9 cellular contexts compared by ENCODE assay signal in genomic region chr6:27608916-27609883, GRCh38.
A peak's percentile ranks its signal among the peaks of the same experiment; 100 is the strongest.
DNase-seq lines count a peak whose midpoint lies in the region; ATAC-seq and TF ChIP-seq lines count a peak whose summit lies in the region.
"Had no signal": no experiment of that assay in that cellular context is flagged by ENCODE, and none has a peak within 500 bp of the region (broad histone marks: within the 10 kb centered on the region; RNA-seq: fewer than 3 reads in every experiment).

No MANE protein-coding gene starts in this region.

- H3K27ac ChIP-seq in prostate gland: no peak overlapping the region
- no peak overlapping the region for H3K27ac ChIP-seq in effector memory CD4-positive, alpha-beta T cell (ENCODE audit: insufficient read depth, low read length, poor library complexity, severe bottlenecking)

- peaks cover 43 to 45% of the 10 kb centered on the region in 2 donors for H3K27me3 Mint-ChIP-seq in natural killer cell (ENCODE audit: low read depth in 2 of 2)
- H3K27me3 Mint-ChIP-seq in natural killer cell treated with Interleukin-12 subunit alpha and Interleukin-12 subunit beta and Interleukin-15 and Interleukin-18, amount 100 ng/mL, for 72 hours: peaks cover 31 to 51% of the 10 kb centered on the region in 2 donors

- TF ChIP-seq CTCF in natural killer cell (IDR thresholded peaks at IDR 0.05) (peak; percentile 26), prostate gland (IDR thresholded peaks at IDR 0.05) (peak in 3 of 4 experiments; percentile 29 to 38 (median 32))

- no peak overlapping the region for H3K4me3 ChIP-seq in prostate gland
- H3K4me3 ChIP-seq in effector memory CD4-positive, alpha-beta T cell (ENCODE audit: insufficient read depth, low read depth, low read length, poor library complexity, severe bottlenecking): no peak overlapping the region

- no peak for TF ChIP-seq POLR2A in prostate gland (IDR thresholded peaks at IDR 0.05)

- H3K9me3 ChIP-seq in prostate gland: no peaks in the 10 kb centered on the region
- H3K9me3 ChIP-seq in effector memory CD4-positive, alpha-beta T cell (ENCODE audit: control insufficient read depth, low read length): no peaks in the 10 kb centered on the region

- 54% methylated on average over 8 of the region's 8 CpGs for WGBS in prostate gland

- ATAC-seq in natural killer cell: no peak
- no peak for ATAC-seq in natural killer cell treated with Interleukin-12 subunit alpha and Interleukin-12 subunit beta and Interleukin-15 and Interleukin-18, amount 100 ng/mL, for 72 hours

- no peaks in the 10 kb centered on the region for H3K36me3 ChIP-seq in prostate gland
- no peaks in the 10 kb centered on the region for H3K36me3 ChIP-seq in effector memory CD4-positive, alpha-beta T cell (ENCODE audit: control insufficient read depth, insufficient read depth, low read length)

- no peak overlapping the region for H3K4me3 Mint-ChIP-seq in natural killer cell
- H3K4me3 Mint-ChIP-seq in natural killer cell treated with Interleukin-12 subunit alpha and Interleukin-12 subunit beta and Interleukin-15 and Interleukin-18, amount 100 ng/mL, for 72 hours: no peak overlapping the region
- H3K4me3 Mint-ChIP-seq: dendritic cell treated with granulocyte-macrophage colony-stimulating factor and Interleukin-4, amounts not matched to agents 40 ng/mL and 50 ng/mL, for 4 days had no signal

- H3K36me3 Mint-ChIP-seq in natural killer cell: peaks cover 12% of the 10 kb centered on the region
- no peaks in the 10 kb centered on the region for H3K36me3 Mint-ChIP-seq in natural killer cell treated with Interleukin-12 subunit alpha and Interleukin-12 subunit beta and Interleukin-15 and Interleukin-18, amount 100 ng/mL, for 72 hours

- peaks cover 0 to 2% of the 10 kb centered on the region in 2 donors for H3K9me3 Mint-ChIP-seq in natural killer cell
- H3K9me3 Mint-ChIP-seq in natural killer cell treated with Interleukin-12 subunit alpha and Interleukin-12 subunit beta and Interleukin-15 and Interleukin-18, amount 100 ng/mL, for 72 hours: no peaks in the 10 kb centered on the region
- H3K9me3 Mint-ChIP-seq: dendritic cell treated with granulocyte-macrophage colony-stimulating factor and Interleukin-4, amounts not matched to agents 40 ng/mL and 50 ng/mL, for 4 days had no signal

- DNase-seq in natural killer cell: no peak
- DNase-seq in natural killer cell treated with Interleukin-12 subunit alpha and Interleukin-12 subunit beta and Interleukin-15 and Interleukin-18, amount 100 ng/mL, for 72 hours (ENCODE audit: low spot score): no peak
- DNase-seq in NCI-H69 (lab: John Stamatoyannopoulos, UW): peak; percentile 66
- DNase-seq in dedifferentiated amniotic fluid mesenchymal stem cell (ENCODE audit: extremely low spot score): peak; percentile 15
- no peak for DNase-seq in prostate gland (ENCODE audit: low spot score)
- no peak for DNase-seq in HuH-7 (ENCODE audit: low spot score)
- DNase-seq in effector memory CD4-positive, alpha-beta T cell: no peak
- no peak for DNase-seq in activated naive CD4-positive, alpha-beta T cell treated with Interleukin-2 at 50 U/mL for 16 hours

- intact Hi-C loops in natural killer cell (cut with micrococcal nuclease) (no loop called here), prostate gland (cut with DNase I) (no loop called here)

- peaks cover 5 to 11% of the 10 kb centered on the region in 2 donors for H3K4me1 Mint-ChIP-seq in natural killer cell
- H3K4me1 Mint-ChIP-seq in natural killer cell treated with Interleukin-12 subunit alpha and Interleukin-12 subunit beta and Interleukin-15 and Interleukin-18, amount 100 ng/mL, for 72 hours (ENCODE audit: low read depth in 2 of 2): peaks cover 0 to 4% of the 10 kb centered on the region in 2 donors

- no peaks in the 10 kb centered on the region for H3K4me1 ChIP-seq in prostate gland (replicated peaks)
- no peaks in the 10 kb centered on the region for H3K4me1 ChIP-seq in effector memory CD4-positive, alpha-beta T cell (ENCODE audit: control insufficient read depth, insufficient read depth, low read length, poor library complexity, severe bottlenecking)

- peaks cover 10% of the 10 kb centered on the region for H3K27me3 ChIP-seq in prostate gland (replicated peaks; ENCODE audit: insufficient read depth)
- H3K27me3 ChIP-seq in effector memory CD4-positive, alpha-beta T cell (replicated peaks; ENCODE audit: control insufficient read depth, insufficient read depth, low read length, poor library complexity, severe bottlenecking): peaks cover 6% of the 10 kb centered on the region

- H3K27ac Mint-ChIP-seq in natural killer cell: no peak overlapping the region
- H3K27ac Mint-ChIP-seq in natural killer cell treated with Interleukin-12 subunit alpha and Interleukin-12 subunit beta and Interleukin-15 and Interleukin-18, amount 100 ng/mL, for 72 hours: no peak overlapping the region
- H3K27ac Mint-ChIP-seq: dendritic cell treated with granulocyte-macrophage colony-stimulating factor and Interleukin-4, amounts not matched to agents 40 ng/mL and 50 ng/mL, for 4 days had no signal

Comparison
In these comparisons a context has a peak if more than half of its experiments do, and no peak if none do; other contexts are left out.
1. DNase-seq: peak in NCI-H69 (single experiment) and dedifferentiated amniotic fluid mesenchymal stem cell (single experiment); none in natural killer cell (single experiment), natural killer cell treated with Interleukin-12 subunit alpha and Interleukin-12 subunit beta and Interleukin-15 and Interleukin-18, amount 100 ng/mL, for 72 hours (single experiment), prostate gland (single experiment), HuH-7 (single experiment), effector memory CD4-positive, alpha-beta T cell (0 of 3) and activated naive CD4-positive, alpha-beta T cell treated with Interleukin-2 at 50 U/mL for 16 hours (single experiment).